ENCODE assay signal across 8 cellular contexts in genomic region chr1:95041491-95042165, GRCh38. TPM values are rescaled to one million over a fixed set of nuclear protein-coding genes. Genes with fewer than 3 reads are reported as not detected.
DNase-seq lines count a peak whose midpoint lies in the region; ATAC-seq, FAIRE-seq and TF ChIP-seq lines count a peak whose summit lies in the region.

No MANE protein-coding gene starts in this region.

- no TSS peak for BruUV-seq in GM12878 (replicated peaks; lab: Mats Ljungman, UMichigan)

- H2AFZ ChIP-seq in GM12878 (ENCODE audit: control insufficient read depth, low read depth, low read length) = no peak overlapping the region

- POLR2A ChIA-PET in GM12878 (lab: Charles Lee) = interaction anchor here (0.7 kb wide), 1 partner anchor 167 kb away, joined by 3 read pairs; no protein-coding TSS in a partner anchor

- ATAC-seq in HG02798 (IDR thresholded peaks at IDR 0.05; ENCODE audit: poor library complexity, unreplicated experiment) (peak; percentile 62), GM12878 (peak; percentile 73)

- RAD21 ChIA-PET in GM12878 (lab: Charles Lee; ENCODE audit: unreplicated experiment) = interaction anchor here (0.7 to 3.0 kb wide), 4 partner anchors 81 to 191 kb away, joined by 3 to 67 read pairs (median 4); no protein-coding TSS in a partner anchor

- no peaks in the 10 kb centered on the region for H4K20me1 ChIP-seq in GM12878 (ENCODE audit: control insufficient read depth, insufficient read depth)

- intact Hi-C loops in GM12878 (cut with micrococcal nuclease; ENCODE audit: unreplicated experiment) = no loop called here

- H3K9me3 ChIP-seq in GM12878 (replicated peaks; ENCODE audit: control insufficient read depth, insufficient read depth, low read length) (no peaks in the 10 kb centered on the region), stomach smooth muscle (ENCODE audit: control insufficient read depth in 2 of 2, low read length in 2 of 2) (no peaks in the 10 kb centered on the region)

- no peak overlapping the region for H3K4ac ChIP-seq in mesendoderm (ENCODE audit: low read depth, low read length)

- no peaks in the 10 kb centered on the region for H3K79me1 ChIP-seq in mesendoderm (ENCODE audit: low read length)

- H2BK5ac ChIP-seq in mesendoderm (ENCODE audit: low read length) = no peak overlapping the region

- 65% methylated on average over 2 of the region's 2 CpGs for WGBS in GM12878 (ENCODE audit: insufficient coverage, insufficient replicate concordance, low lambda C conversion rate, missing lambda C conversion rate)
- no CpG with 5 or more reads among the region's 2 CpGs for WGBS in mesendoderm (ENCODE audit: extremely low coverage, insufficient coverage, low lambda C conversion rate)

- H3K79me2 ChIP-seq in GM12878 (ENCODE audit: control insufficient read depth, insufficient read depth, low read length) (no peaks in the 10 kb centered on the region), mesendoderm (ENCODE audit: control insufficient read depth, insufficient read depth, low read length) (no peaks in the 10 kb centered on the region)

- H3K23ac ChIP-seq in mesendoderm (ENCODE audit: low read length) = no peak overlapping the region

- TF ChIP-seq POLR2A in GM12878 (IDR thresholded peaks at IDR 0.05; ENCODE audit: low read depth, low read length) = no peak

- H3K56ac ChIP-seq in mesendoderm (ENCODE audit: low read length) = no peak overlapping the region

- H3K18ac ChIP-seq in mesendoderm (ENCODE audit: low read length) = no peak overlapping the region

- H3K4me2 ChIP-seq in GM12878 (ENCODE audit: control insufficient read depth, insufficient read depth) (no peak overlapping the region), mesendoderm (ENCODE audit: low read length) (no peak overlapping the region)

- H2BK15ac ChIP-seq in mesendoderm (replicated peaks; ENCODE audit: low read depth) = no peak overlapping the region

- no peak for TF ChIP-seq EP300 in GM12878 (IDR thresholded peaks at IDR 0.05; ENCODE audit: borderline replicate concordance in 1 of 2, control insufficient read depth in 1 of 2, low read depth in 2 of 2, low read length in 2 of 2)

- H3K4me3 ChIP-seq in GM12878 = no peak overlapping the region
- H3K4me3 ChIP-seq in stomach smooth muscle (ENCODE audit: low read length in 2 of 2) = no peak overlapping the region
- no peak overlapping the region for H3K4me3 ChIP-seq in mesendoderm (ENCODE audit: low read length)

- CTCF ChIA-PET in GM12878 (lab: Yijun Ruan, JAX) = interaction anchor here (0.6 to 2.8 kb wide), 17 partner anchors 14 to 1424 kb away, joined by 3 to 95 read pairs (median 4); partner anchors contain the start of genes ALG14 and RWDD3

- H3K9ac ChIP-seq in GM12878 (ENCODE audit: control insufficient read depth, insufficient read depth, low read length) (no peak overlapping the region), stomach smooth muscle (ENCODE audit: low read length in 2 of 2) (peak overlapping the region in 1 of 2 donors; percentile 1), mesendoderm (ENCODE audit: low read length) (no peak overlapping the region)

- no peaks in the 10 kb centered on the region for H3K4me1 ChIP-seq in GM12878 (ENCODE audit: control insufficient read depth, insufficient read depth, low read length)
- H3K4me1 ChIP-seq in stomach smooth muscle (ENCODE audit: control insufficient read depth, insufficient read depth, low read length) = peaks cover 8% of the 10 kb centered on the region
- no peaks in the 10 kb centered on the region for H3K4me1 ChIP-seq in mesendoderm (ENCODE audit: control insufficient read depth, low read depth, low read length)

- H3K27me3 ChIP-seq in GM12878 (replicated peaks in 1 of 2; ENCODE audit: control insufficient read depth in 2 of 2, insufficient read depth in 2 of 2, low read length in 1 of 2) = no peaks in the 10 kb centered on the region
- no peaks in the 10 kb centered on the region for H3K27me3 ChIP-seq in stomach smooth muscle (ENCODE audit: control insufficient read depth in 1 of 2, insufficient read depth in 2 of 2, low read length in 2 of 2)
- H3K27me3 ChIP-seq in mesendoderm (ENCODE audit: insufficient read depth, low read length, poor library complexity) = no peaks in the 10 kb centered on the region

- no peak overlapping the region for H4K5ac ChIP-seq in mesendoderm (ENCODE audit: low read length)

- no peak overlapping the region for H4K8ac ChIP-seq in mesendoderm (ENCODE audit: low read depth, low read length)

- peak; percentile 79 for DNase-seq in GM03348 (ENCODE audit: low spot score)
- peak; percentile 65 for DNase-seq in NCI-H226
- DNase-seq in GM12878 (ENCODE audit: low read depth, low spot score) = no peak
- peak; percentile 30 for DNase-seq in iPS-NIHi11 (ENCODE audit: low spot score)
- no peak for DNase-seq in ecto neural progenitor cell (ENCODE audit: low spot score)
- no peak for DNase-seq in mesendoderm

- FAIRE-seq in GM12878 (lab: Jason Lieb, UNC) = peak; percentile 56

- H3K36me3 ChIP-seq in GM12878 (ENCODE audit: control insufficient read depth in 2 of 2, insufficient read depth in 2 of 2, low read length in 1 of 2) (no peaks in the 10 kb centered on the region), stomach smooth muscle (ENCODE audit: control insufficient read depth in 2 of 2, insufficient read depth in 2 of 2, low read length in 2 of 2) (no peaks in the 10 kb centered on the region), mesendoderm (ENCODE audit: control insufficient read depth, insufficient read depth, low read length) (no peaks in the 10 kb centered on the region)

- peak; percentile 89 for TF ChIP-seq RAD21 in GM12878 (IDR thresholded peaks at IDR 0.05; ENCODE audit: insufficient read depth, low read depth, low read length)

- in situ Hi-C loops in GM12878 (cut with MboI) = loop anchor here (5.0 kb wide), 1 partner anchor 189 kb away; no protein-coding TSS in a partner anchor

- no peak overlapping the region for H2BK120ac ChIP-seq in mesendoderm (ENCODE audit: low read depth, low read length)

- no peak overlapping the region for H2AK5ac ChIP-seq in mesendoderm (ENCODE audit: low read length)

- peak; percentile 46 to 60 (median 55); a peak in 5 of 6 replicates for TF ChIP-seq CTCF in GM12878 (IDR thresholded peaks at IDR 0.05 in 2 of 3, conservative IDR thresholded peaks at IDR 0.05 in 1 of 3; ENCODE audit: control insufficient read depth in 2 of 3, extremely low read depth in 1 of 3, insufficient read depth in 1 of 3, low read depth in 3 of 3, low read length in 3 of 3)

- H3K27ac ChIP-seq in GM12878 (ENCODE audit: control insufficient read depth, insufficient read depth) (no peak overlapping the region), stomach smooth muscle (ENCODE audit: low read length) (peak overlapping the region; percentile 47), mesendoderm (ENCODE audit: low read depth, low read length) (no peak overlapping the region)

- SMC1A ChIA-PET in GM12878 (lab: Charles Lee; ENCODE audit: uncharacterized antibody, unreplicated experiment) = interaction anchor here (0.6 to 2.8 kb wide), 7 partner anchors 13 to 560 kb away, joined by 3 to 52 read pairs (median 3); no protein-coding TSS in a partner anchor

RNA-seq across cellular contexts. Expression of gene ALG14, which starts 31.1 kb away (rescaled TPM):
- total RNA-seq in GM12878 (2013; cell fraction: nucleolus; rRNA removed) = 2.0 and 2.9 TPM in 2 replicates
- 4.4 and 4.8 TPM in 2 replicates for total RNA-seq in GM12878 (2014; rRNA removed)
- total RNA-seq in GM12878 (2014; rRNA removed; fragmentation: Illumina TruSeq; extraction: Trizol) = 4.7 and 4.8 TPM in 2 replicates
- 4.8 and 8.4 TPM in 2 replicates for total RNA-seq in GM12878 (2021)
- 0.42 TPM for polyA plus RNA-seq in GM12878 (2011; ENCODE audit: low read depth)
- polyA plus RNA-seq in GM12878 (2011; rRNA removed) = 1.9 and 3.3 TPM in 2 replicates
- polyA plus RNA-seq in GM12878 (2011; cell fraction: cytosol; rRNA removed) = 0.88 and 2.9 TPM in 2 replicates
- polyA plus RNA-seq in GM12878 (2011; cell fraction: nucleus; rRNA removed) = 1.5 and 2.3 TPM in 2 replicates
- polyA plus RNA-seq in GM12878 (2012) = 1.5 and 2.7 TPM in 2 replicates
- polyA plus RNA-seq in GM12878 (2014; fragmentation: Illumina TruSeq; extraction: Trizol) = 2.6 and 5.8 TPM in 2 replicates
- 10 to 100 TPM; 15.1 to 19.2 TPM for polyA plus RNA-seq in GM12878 (2014; fragmentation: Nextera tagmentation; extraction: Ambion mirVana)
- polyA plus RNA-seq in GM12878 (2014; rRNA removed) = 4.4 and 6.6 TPM in 2 replicates
- 10 to 100 TPM; 11.7 to 13.2 TPM for polyA plus RNA-seq in GM12878 (2016; fragmentation: Nextera tagmentation; extraction: Ambion mirVana)
- 1.1 and 3.0 TPM in 2 replicates for polyA minus RNA-seq in GM12878 (2011; rRNA and poly(A)+ RNA removed)
- polyA minus RNA-seq in GM12878 (2011; cell fraction: cytosol; rRNA and poly(A)+ RNA removed) = 0.31 TPM in 1 of 2 replicates, not detected in the other
- polyA minus RNA-seq in GM12878 (2011; cell fraction: nucleus; rRNA and poly(A)+ RNA removed) = 1.1 and 2.2 TPM in 2 replicates
- 2.7 TPM for polyA plus RNA-seq in mesendoderm (2013, experiment 1 of 2)
- 2.9 TPM for polyA plus RNA-seq in mesendoderm (2013, experiment 2 of 2)

Comparison
In these comparisons a context has a peak if more than half of its experiments do, and no peak if none do; other contexts are left out.
1. DNase-seq: peak in GM03348 (single experiment), NCI-H226 (single experiment) and iPS-NIHi11 (single experiment); none in GM12878 (single experiment), ecto neural progenitor cell (single experiment) and mesendoderm (single experiment).